In genomic region chr9:8451146-8451545, GRCh38 we compare ENCODE assay signal across 27 cellular contexts.
"Had no signal": no experiment of that assay in that cellular context is flagged by ENCODE, and none has a peak within 500 bp of the region (broad histone marks: within the 10 kb centered on the region; RNA-seq: fewer than 3 reads in every experiment).

No MANE protein-coding gene starts in this region.

- ATAC-seq: stimulated activated effector memory CD8-positive, alpha-beta T cell treated with anti-CD3 and anti-CD28 coated beads, Interleukin-12 subunit alpha, Interleukin-12 subunit beta, amount 100 ng/mL, for 72 hours; stimulated activated memory B cell treated with anti-CD40 and anti-IgM and Interleukin-4, amounts not matched to agents 10 μg/mL and 1 μg/mL and 100 μg/mL, for 72 hours; stimulated activated naive B cell treated with anti-CD40 and anti-IgM and Interleukin-4, amounts not matched to agents 10 μg/mL and 1 μg/mL and 100 μg/mL, for 72 hours; stimulated activated naive CD8-positive, alpha-beta T cell treated with anti-CD3 and anti-CD28 coated beads, Interleukin-15, amount 100 ng/mL, for 72 hours; stimulated activated naive CD8-positive, alpha-beta T cell treated with anti-CD3 and anti-CD28 coated beads, Interleukin-15, Interleukin-2, amounts not matched to agents 100 U/mL and 50 U/mL, for 24 hours; upper lobe of right lung had no signal

- H3K4me1 ChIP-seq: stomach, suprapubic skin, testis, thyroid gland, tibial artery, tibial nerve, transverse colon, upper lobe of left lung, upper lobe of right lung, uterus, vagina had no signal

- H3K27ac ChIP-seq: stomach, suprapubic skin, testis, thoracic aorta, thyroid gland, tibial artery, tibial nerve, transverse colon, upper lobe of left lung, upper lobe of right lung, uterus, vagina had no signal

- H3K36me3 ChIP-seq: stomach, suprapubic skin, thoracic aorta, thyroid gland, tibial artery, tibial nerve, transverse colon, upper lobe of left lung, upper lobe of right lung, uterus, vagina had no signal

- H3K4me3 ChIP-seq: stomach, suprapubic skin, testis, thoracic aorta, thyroid gland, tibial artery, tibial nerve, transverse colon, upper lobe of left lung, upper lobe of right lung, uterus, vagina had no signal

- H3K9me3 ChIP-seq: stomach, suprapubic skin, testis, thoracic aorta, thyroid gland, tibial artery, tibial nerve, transverse colon, upper lobe of left lung, upper lobe of right lung, uterus, vagina had no signal

- DNase-seq: stimulated activated CD4-positive, alpha-beta T cell treated with anti-CD3 and anti-CD28 coated beads, Interleukin-2, amount 100 ng/mL, for 48 hours; stimulated activated CD4-positive, alpha-beta T cell treated with anti-CD3 and anti-CD28 coated beads, Interleukin-4, amount 100 ng/mL, for 1 hour; stimulated activated CD4-positive, alpha-beta T cell treated with anti-CD3 and anti-CD28 coated beads, Interleukin-4, amount 100 ng/mL, for 24 hours; stimulated activated CD4-positive, alpha-beta T cell treated with anti-CD3 and anti-CD28 coated beads, Interleukin-4, amount 100 ng/mL, for 4 hours; stimulated activated CD8-positive, alpha-beta memory T cell treated with anti-CD3 and anti-CD28 coated beads, Interleukin-4, amount 100 ng/mL, for 48 hours; stimulated activated naive B cell treated with anti-CD40 and anti-IgM and Interleukin-4, amounts not matched to agents 10 μg/mL and 1 μg/mL and 100 μg/mL, for 72 hours; stimulated activated naive CD4-positive, alpha-beta T cell; stimulated activated naive CD4-positive, alpha-beta T cell treated with Interleukin-2 at 50 U/mL for 16 hours; stimulated activated naive CD8-positive, alpha-beta T cell treated with anti-CD3 and anti-CD28 coated beads, Interleukin-15, amount 100 ng/mL, for 72 hours; stimulated activated naive CD8-positive, alpha-beta T cell treated with anti-CD3 and anti-CD28 coated beads, Interleukin-15, Interleukin-2, amounts not matched to agents 100 U/mL and 50 U/mL, for 24 hours; stomach; substantia nigra; testis; thyroid gland; tibial artery; transverse colon; trophoblast cell; upper lobe of left lung; upper lobe of right lung; uterus had no signal

- FAIRE-seq: urothelium cell line had no signal
